16 cellular contexts compared by ENCODE assay signal in genomic region chr1:63928197-63929105, GRCh38.
A peak's percentile ranks its signal among the peaks of the same experiment; 100 is the strongest.
DNase-seq lines count a peak whose midpoint lies in the region.
"Had no signal": no experiment of that assay in that cellular context is flagged by ENCODE, and none has a peak within 500 bp of the region (broad histone marks: within the 10 kb centered on the region; RNA-seq: fewer than 3 reads in every experiment).

No MANE protein-coding gene starts in this region.

- 31% methylated on average over 4 of the region's 7 CpGs for WGBS in mesenchymal stem cell

- H3K27ac ChIP-seq in mesenchymal stem cell (ENCODE audit: low read length, poor library complexity, severe bottlenecking) = no peak overlapping the region
- H3K27ac ChIP-seq: brain microvascular endothelial cell, neutrophil had no signal

- H2AFZ ChIP-seq in mesenchymal stem cell (ENCODE audit: low read depth, low read length) = no peak overlapping the region

- H3K4ac ChIP-seq in mesenchymal stem cell (ENCODE audit: low read depth in 1 of 2, low read length in 2 of 2) = no peak overlapping the region

- H3K4me2 ChIP-seq in mesenchymal stem cell (ENCODE audit: low read length, poor library complexity, severe bottlenecking) (no peak overlapping the region), skeletal muscle satellite cell (ENCODE audit: low read length) (peak overlapping the region; percentile 0)

- H2AK5ac ChIP-seq in mesenchymal stem cell (ENCODE audit: low read length, severe bottlenecking) = no peak overlapping the region

- H3K4me3 ChIP-seq in mesenchymal stem cell (ENCODE audit: insufficient read depth in 1 of 2, low read depth in 1 of 2, low read length in 2 of 2) (no peak overlapping the region), skeletal muscle satellite cell (ENCODE audit: low read length) (no peak overlapping the region)

- H3K18ac ChIP-seq in mesenchymal stem cell (ENCODE audit: low read depth in 1 of 2, low read length in 2 of 2) = peak overlapping the region in 1 of 2 experiments; percentile 40

- H3K36me3 ChIP-seq in mesenchymal stem cell (ENCODE audit: control insufficient read depth in 1 of 2, insufficient read depth in 2 of 2, low read depth in 1 of 2, low read length in 2 of 2) = no peaks in the 10 kb centered on the region
- H3K36me3 ChIP-seq in skeletal muscle satellite cell (ENCODE audit: insufficient read depth, low read length) = no peaks in the 10 kb centered on the region
- H3K36me3 ChIP-seq: brain microvascular endothelial cell, neutrophil had no signal

- no peak overlapping the region for H4K91ac ChIP-seq in mesenchymal stem cell (ENCODE audit: low read length)

- no peak overlapping the region for H2BK5ac ChIP-seq in mesenchymal stem cell (ENCODE audit: low read depth, low read length, poor library complexity, severe bottlenecking)

- DNase-seq in NCI-H446 (lab: John Stamatoyannopoulos, UW) (peak; percentile 88 to 95), fibroblast of gingiva (ENCODE audit: low read depth) (peak; percentile 10), mesenchymal stem cell (peak; percentile 12), NCI-H2196 (lab: John Stamatoyannopoulos, UW; ENCODE audit: unreplicated experiment) (no peak), DMS53 (lab: John Stamatoyannopoulos, UW) (no peak), DMS 273 treated with DMSO at 0.1 percent for 48 hours (lab: John Stamatoyannopoulos, UW) (no peak), SHP77 (lab: John Stamatoyannopoulos, UW) (no peak)
- DNase-seq: activated CD4-positive, alpha-beta T cell treated with anti-CD3 and anti-CD28 coated beads, Interleukin-2, amount 10 ng/mL, durations not matched to agents 7 days and 5 days; activated naive CD4-positive, alpha-beta T cell treated with anti-CD3 and anti-CD28 coated beads, Interleukin-2, amount 10 ng/mL, durations not matched to agents 7 days and 5 days; brain microvascular endothelial cell; Karpas-422; mammary epithelial cell; NCI-H1417 treated with DMSO at 0.1 percent for 48 hours; NCI-H226 had no signal

- H3K79me1 ChIP-seq in mesenchymal stem cell (replicated peaks; ENCODE audit: low read length, poor library complexity, severe bottlenecking) = peaks cover 17% of the 10 kb centered on the region

- no peak overlapping the region for H4K8ac ChIP-seq in mesenchymal stem cell (ENCODE audit: low read length)

- no peak overlapping the region for H3K14ac ChIP-seq in mesenchymal stem cell (ENCODE audit: low read length in 2 of 2)

- H2BK12ac ChIP-seq in mesenchymal stem cell (ENCODE audit: low read length in 2 of 2) = peak overlapping the region in 1 of 2 experiments; percentile 9

- H3K4me1 ChIP-seq in mesenchymal stem cell (ENCODE audit: control insufficient read depth, insufficient read depth, low read depth, low read length) (no peaks in the 10 kb centered on the region), skeletal muscle satellite cell (ENCODE audit: control insufficient read depth, insufficient read depth, low read length) (peaks cover 29% of the 10 kb centered on the region)

- H3K9ac ChIP-seq in mesenchymal stem cell (ENCODE audit: low read length) = peak overlapping the region; percentile 39
- H3K9ac ChIP-seq in skeletal muscle satellite cell (ENCODE audit: low read depth, low read length) = peak overlapping the region; percentile 22

- H2BK120ac ChIP-seq in mesenchymal stem cell (ENCODE audit: low read depth, low read length) = no peak overlapping the region

- no peak overlapping the region for H2BK15ac ChIP-seq in mesenchymal stem cell (ENCODE audit: low read depth, poor library complexity, severe bottlenecking)

- H3K27me3 ChIP-seq in mesenchymal stem cell (ENCODE audit: control insufficient read depth in 1 of 2, insufficient read depth in 1 of 2, low read length in 2 of 2) (no peaks in the 10 kb centered on the region), skeletal muscle satellite cell (ENCODE audit: control insufficient read depth, insufficient read depth, low read length) (no peaks in the 10 kb centered on the region)
- H3K27me3 ChIP-seq: brain microvascular endothelial cell, neutrophil had no signal

- no peak overlapping the region for H3K23ac ChIP-seq in mesenchymal stem cell (ENCODE audit: low read length in 2 of 2)

- H3K9me3 ChIP-seq in mesenchymal stem cell (ENCODE audit: control insufficient read depth, low read length) = no peaks in the 10 kb centered on the region
- no peaks in the 10 kb centered on the region for H3K9me3 ChIP-seq in skeletal muscle satellite cell (replicated peaks; ENCODE audit: low read length)
- H3K9me3 ChIP-seq: neutrophil had no signal

Comparison
In these comparisons a context has a peak if more than half of its experiments do, and no peak if none do; other contexts are left out.
1. DNase-seq: peak in NCI-H446 (2 of 2), fibroblast of gingiva (single experiment) and mesenchymal stem cell (single experiment); none in NCI-H2196 (single experiment), DMS53 (single experiment), DMS 273 treated with DMSO at 0.1 percent for 48 hours (single experiment) and SHP77 (0 of 2).